18 cellular contexts compared by ENCODE assay signal in genomic region chr3:23648965-23649328, GRCh38.
DNase-seq lines count a peak whose midpoint lies in the region; ATAC-seq, FAIRE-seq and TF ChIP-seq lines count a peak whose summit lies in the region.
"Had no signal": no experiment of that assay in that cellular context is flagged by ENCODE, and none has a peak within 500 bp of the region (broad histone marks: within the 10 kb centered on the region; RNA-seq: fewer than 3 reads in every experiment).

No MANE protein-coding gene starts in this region.

- CTCF ChIA-PET in activated CD8-positive, alpha-beta T cell treated with anti-CD3 and anti-CD28 coated beads, Interleukin-2, amount 10 ng/mL, durations not matched to agents 7 days and 5 days (lab: Charles Lee): interaction anchor here (1.2 kb wide), 1 partner anchor 13 kb away, joined by 3 read pairs; no protein-coding TSS in a partner anchor

- no peak for ATAC-seq in activated CD8-positive, alpha-beta T cell treated with anti-CD3 and anti-CD28 coated beads, Interleukin-2, amount 10 ng/mL, durations not matched to agents 7 days and 5 days
- ATAC-seq: left lung; stimulated activated effector memory CD8-positive, alpha-beta T cell treated with anti-CD3 and anti-CD28 coated beads, Interleukin-12 subunit alpha, Interleukin-12 subunit beta, amount 100 ng/mL, for 72 hours had no signal

- H3K9me3 Mint-ChIP-seq in progenitor cell of endocrine pancreas (ENCODE audit: low read depth): no peaks in the 10 kb centered on the region
- no peaks in the 10 kb centered on the region for H3K9me3 Mint-ChIP-seq in activated CD8-positive, alpha-beta T cell treated with anti-CD3 and anti-CD28 coated beads, Interleukin-2, amount 10 ng/mL, durations not matched to agents 7 days and 5 days (ENCODE audit: insufficient read depth)
- H3K9me3 Mint-ChIP-seq: activated naive CD4-positive, alpha-beta T cell treated with anti-CD3 and anti-CD28 coated beads, Interleukin-2, amount 10 ng/mL, durations not matched to agents 7 days and 5 days; stimulated activated effector memory CD8-positive, alpha-beta T cell treated with anti-CD3 and anti-CD28 coated beads, Interleukin-12 subunit alpha, Interleukin-12 subunit beta, amount 100 ng/mL, for 72 hours had no signal

- TF ChIP-seq CTCF in bronchial epithelial cell (IDR thresholded peaks at IDR 0.05; ENCODE audit: insufficient read depth, low read length, severe bottlenecking): no peak
- TF ChIP-seq CTCF in hepatocyte (IDR thresholded peaks at IDR 0.05; ENCODE audit: poor library complexity): no peak
- TF ChIP-seq CTCF in progenitor cell of endocrine pancreas (IDR thresholded peaks at IDR 0.05; ENCODE audit: unreplicated experiment): no peak

- DNase-seq in Daoy (ENCODE audit: low read depth) (peak; percentile 22), bronchial epithelial cell (ENCODE audit: low read depth) (peak; percentile 71), left kidney (ENCODE audit: low read depth, low spot score) (peak; percentile 47), hepatocyte (ENCODE audit: low spot score) (no peak), progenitor cell of endocrine pancreas (ENCODE audit: low spot score, unreplicated experiment) (no peak), dermis blood vessel endothelial cell (no peak)
- no peak for DNase-seq in activated CD8-positive, alpha-beta T cell treated with anti-CD3 and anti-CD28 coated beads, Interleukin-2, amount 10 ng/mL, durations not matched to agents 7 days and 5 days
- DNase-seq: activated CD4-positive, alpha-beta T cell treated with anti-CD3 and anti-CD28 coated beads, Interleukin-2, amount 50 U/mL, for 4 hours; activated naive CD4-positive, alpha-beta T cell treated with anti-CD3 and anti-CD28 coated beads, Interleukin-2, amount 10 ng/mL, durations not matched to agents 7 days and 5 days; activated T-cell treated with anti-CD3 and anti-CD28 coated beads, Interleukin-2, amount 50 U/mL, for 1 hour; brain microvascular endothelial cell; Caco-2; effector CD4-positive, alpha-beta T cell; left lung; NCI-H2081; NCI-H524 treated with DMSO at 0.1 percent for 48 hours had no signal

- peaks cover 8% of the 10 kb centered on the region for H3K27me3 Mint-ChIP-seq in progenitor cell of endocrine pancreas
- no peaks in the 10 kb centered on the region for H3K27me3 Mint-ChIP-seq in activated CD8-positive, alpha-beta T cell treated with anti-CD3 and anti-CD28 coated beads, Interleukin-2, amount 10 ng/mL, durations not matched to agents 7 days and 5 days (ENCODE audit: low read depth)

- peak overlapping the region; percentile 36 for H3K27ac ChIP-seq in KOPT-K1 (ENCODE audit: low read depth, low read length, poor library complexity, severe bottlenecking)
- H3K27ac ChIP-seq in hepatocyte: no peak overlapping the region
- H3K27ac ChIP-seq: brain microvascular endothelial cell, left lung had no signal

- peaks cover 1% of the 10 kb centered on the region for H3K4me1 Mint-ChIP-seq in progenitor cell of endocrine pancreas (ENCODE audit: low read depth)
- peaks cover 22% of the 10 kb centered on the region for H3K4me1 Mint-ChIP-seq in activated CD8-positive, alpha-beta T cell treated with anti-CD3 and anti-CD28 coated beads, Interleukin-2, amount 10 ng/mL, durations not matched to agents 7 days and 5 days (ENCODE audit: low read depth)
- H3K4me1 Mint-ChIP-seq: stimulated activated effector memory CD8-positive, alpha-beta T cell treated with anti-CD3 and anti-CD28 coated beads, Interleukin-12 subunit alpha, Interleukin-12 subunit beta, amount 100 ng/mL, for 72 hours had no signal

- no peak overlapping the region for H3K27ac Mint-ChIP-seq in progenitor cell of endocrine pancreas
- H3K27ac Mint-ChIP-seq in activated CD8-positive, alpha-beta T cell treated with anti-CD3 and anti-CD28 coated beads, Interleukin-2, amount 10 ng/mL, durations not matched to agents 7 days and 5 days: no peak overlapping the region
- H3K27ac Mint-ChIP-seq: activated naive CD4-positive, alpha-beta T cell treated with anti-CD3 and anti-CD28 coated beads, Interleukin-2, amount 10 ng/mL, durations not matched to agents 7 days and 5 days; stimulated activated effector memory CD8-positive, alpha-beta T cell treated with anti-CD3 and anti-CD28 coated beads, Interleukin-12 subunit alpha, Interleukin-12 subunit beta, amount 100 ng/mL, for 72 hours had no signal

- POLR2A ChIA-PET in activated CD8-positive, alpha-beta T cell treated with anti-CD3 and anti-CD28 coated beads, Interleukin-2, amount 10 ng/mL, durations not matched to agents 7 days and 5 days (lab: Charles Lee): no interaction called here

- WGBS in hepatocyte (ENCODE audit: low lambda C conversion rate, missing lambda C conversion rate): 71% methylated on average over 4 of the region's 4 CpGs

- H3K27me3 ChIP-seq in bronchial epithelial cell (ENCODE audit: control insufficient read depth, insufficient read depth, low read length) (no peaks in the 10 kb centered on the region), hepatocyte (no peaks in the 10 kb centered on the region)
- H3K27me3 ChIP-seq: brain microvascular endothelial cell, left lung had no signal

- FAIRE-seq in bronchial epithelial cell (lab: Jason Lieb, UNC): no peak

- no peak overlapping the region for H3K4me3 ChIP-seq in bronchial epithelial cell (ENCODE audit: low read depth, low read length)
- H3K4me3 ChIP-seq in hepatocyte: no peak overlapping the region
- H3K4me3 ChIP-seq: left lung had no signal

- no peaks in the 10 kb centered on the region for H3K79me2 ChIP-seq in hepatocyte

- peaks cover 11% of the 10 kb centered on the region for H3K4me1 ChIP-seq in hepatocyte (ENCODE audit: insufficient read depth)
- H3K4me1 ChIP-seq: Caco-2, left lung had no signal

- H4K20me1 ChIP-seq in hepatocyte (ENCODE audit: insufficient read depth, poor library complexity, severe bottlenecking): no peaks in the 10 kb centered on the region

- no peaks in the 10 kb centered on the region for H3K36me3 ChIP-seq in KOPT-K1 (ENCODE audit: insufficient read depth, low read length)
- H3K36me3 ChIP-seq in bronchial epithelial cell (ENCODE audit: control insufficient read depth, insufficient read depth, low read length): no peaks in the 10 kb centered on the region
- H3K36me3 ChIP-seq in hepatocyte (replicated peaks; ENCODE audit: insufficient read depth, low read depth): no peaks in the 10 kb centered on the region
- H3K36me3 ChIP-seq: brain microvascular endothelial cell, left lung had no signal

- no peak overlapping the region for H3K4me2 ChIP-seq in hepatocyte

- H2AFZ ChIP-seq in hepatocyte: no peak overlapping the region

- no peak overlapping the region for H3K4me3 Mint-ChIP-seq in progenitor cell of endocrine pancreas (ENCODE audit: low read depth)
- no peak overlapping the region for H3K4me3 Mint-ChIP-seq in activated CD8-positive, alpha-beta T cell treated with anti-CD3 and anti-CD28 coated beads, Interleukin-2, amount 10 ng/mL, durations not matched to agents 7 days and 5 days
- H3K4me3 Mint-ChIP-seq: activated naive CD4-positive, alpha-beta T cell treated with anti-CD3 and anti-CD28 coated beads, Interleukin-2, amount 10 ng/mL, durations not matched to agents 7 days and 5 days; stimulated activated effector memory CD8-positive, alpha-beta T cell treated with anti-CD3 and anti-CD28 coated beads, Interleukin-12 subunit alpha, Interleukin-12 subunit beta, amount 100 ng/mL, for 72 hours had no signal

- no peaks in the 10 kb centered on the region for H3K9me2 ChIP-seq in hepatocyte (replicated peaks; ENCODE audit: insufficient read depth)

- H3K9me3 ChIP-seq in KOPT-K1 (ENCODE audit: insufficient read depth, low read length, poor library complexity, severe bottlenecking): no peaks in the 10 kb centered on the region
- H3K9me3 ChIP-seq in hepatocyte (ENCODE audit: low read depth): no peaks in the 10 kb centered on the region
- H3K9me3 ChIP-seq: Caco-2, left lung had no signal

- no peaks in the 10 kb centered on the region for H3K36me3 Mint-ChIP-seq in progenitor cell of endocrine pancreas (ENCODE audit: insufficient read depth)
- H3K36me3 Mint-ChIP-seq in activated CD8-positive, alpha-beta T cell treated with anti-CD3 and anti-CD28 coated beads, Interleukin-2, amount 10 ng/mL, durations not matched to agents 7 days and 5 days (ENCODE audit: low read depth): no peaks in the 10 kb centered on the region
- H3K36me3 Mint-ChIP-seq: activated naive CD4-positive, alpha-beta T cell treated with anti-CD3 and anti-CD28 coated beads, Interleukin-2, amount 10 ng/mL, durations not matched to agents 7 days and 5 days; stimulated activated effector memory CD8-positive, alpha-beta T cell treated with anti-CD3 and anti-CD28 coated beads, Interleukin-12 subunit alpha, Interleukin-12 subunit beta, amount 100 ng/mL, for 72 hours had no signal

Comparison
In these comparisons a context has a peak if more than half of its experiments do, and no peak if none do; other contexts are left out.
1. DNase-seq: peak in Daoy (single experiment), bronchial epithelial cell (single experiment) and left kidney (single experiment); none in hepatocyte (single experiment), progenitor cell of endocrine pancreas (single experiment), dermis blood vessel endothelial cell (single experiment) and activated CD8-positive, alpha-beta T cell treated with anti-CD3 and anti-CD28 coated beads, Interleukin-2, amount 10 ng/mL, durations not matched to agents 7 days and 5 days (single experiment).